Comparison of ENCODE assay signal across 1 cellular context in genomic region chr2:17545680-17546613, GRCh38.
TF ChIP-seq lines count a peak whose summit lies in the region.

No MANE protein-coding gene starts in this region.

TF ChIP-seq in HepG2, 621 proteins besides CTCF, POLR2A, EP300 and RAD21 (continued from another document and continues in another):
- TF ChIP-seq ZBTB10 (CRISPR knock-in tag; IDR thresholded peaks at IDR 0.05; ENCODE audit: borderline replicate concordance) (no peak), ATM (IDR thresholded peaks at IDR 0.05; ENCODE audit: borderline replicate concordance) (no peak), ZNF326 (CRISPR knock-in tag; IDR thresholded peaks at IDR 0.05; ENCODE audit: borderline replicate concordance) (no peak), FOSL1 (CRISPR knock-in tag; IDR thresholded peaks at IDR 0.05; ENCODE audit: borderline replicate concordance) (no peak), ZKSCAN1 (IDR thresholded peaks at IDR 0.05; ENCODE audit: low read length) (no peak), ZNF24 (IDR thresholded peaks at IDR 0.05) (no peak), CCDC6 (CRISPR knock-in tag; IDR thresholded peaks at IDR 0.05) (no peak), TARDBP (CRISPR knock-in tag; IDR thresholded peaks at IDR 0.05) (0 out of 2 replicates have a peak, but pooled peaks have one; percentile 6), HDAC1 (CRISPR knock-in tag; IDR thresholded peaks at IDR 0.05) (no peak), ZNF432 (CRISPR knock-in tag; IDR thresholded peaks at IDR 0.05; ENCODE audit: borderline replicate concordance) (no peak), SCMH1 (CRISPR knock-in tag; IDR thresholded peaks at IDR 0.05; ENCODE audit: borderline replicate concordance) (no peak), KDM3A (CRISPR knock-in tag; IDR thresholded peaks at IDR 0.05; ENCODE audit: low read depth) (no peak), GMEB2 (CRISPR knock-in tag; IDR thresholded peaks at IDR 0.05; ENCODE audit: low read depth) (no peak), E2F5 (CRISPR knock-in tag; conservative IDR thresholded peaks at IDR 0.05) (no peak), ZNF260 (CRISPR knock-in tag; IDR thresholded peaks at IDR 0.05; ENCODE audit: borderline replicate concordance, low read depth) (no peak), HOXA9 (CRISPR knock-in tag; IDR thresholded peaks at IDR 0.05; ENCODE audit: borderline replicate concordance) (no peak), GFI1 (CRISPR knock-in tag; IDR thresholded peaks at IDR 0.05; ENCODE audit: borderline replicate concordance) (no peak), ZEB1 (IDR thresholded peaks at IDR 0.05; ENCODE audit: insufficient replicate concordance, low read depth) (no peak), MXD4 (CRISPR knock-in tag; IDR thresholded peaks at IDR 0.05) (peak; percentile 72; the same call in 1 of the 2 replicates), SMAD3 (CRISPR knock-in tag; IDR thresholded peaks at IDR 0.05) (no peak), FOXC1 (CRISPR knock-in tag; IDR thresholded peaks at IDR 0.05; ENCODE audit: borderline replicate concordance) (no peak), KAT8 (CRISPR knock-in tag; IDR thresholded peaks at IDR 0.05) (no peak), TFDP1 (CRISPR knock-in tag; IDR thresholded peaks at IDR 0.05; ENCODE audit: borderline replicate concordance) (no peak), FOXK2 (IDR thresholded peaks at IDR 0.05) (no peak), ZNF850 (CRISPR knock-in tag; conservative IDR thresholded peaks at IDR 0.05) (no peak), TP53 (CRISPR knock-in tag; conservative IDR thresholded peaks at IDR 0.05) (no peak)
- TF ChIP-seq, protein P1, sequence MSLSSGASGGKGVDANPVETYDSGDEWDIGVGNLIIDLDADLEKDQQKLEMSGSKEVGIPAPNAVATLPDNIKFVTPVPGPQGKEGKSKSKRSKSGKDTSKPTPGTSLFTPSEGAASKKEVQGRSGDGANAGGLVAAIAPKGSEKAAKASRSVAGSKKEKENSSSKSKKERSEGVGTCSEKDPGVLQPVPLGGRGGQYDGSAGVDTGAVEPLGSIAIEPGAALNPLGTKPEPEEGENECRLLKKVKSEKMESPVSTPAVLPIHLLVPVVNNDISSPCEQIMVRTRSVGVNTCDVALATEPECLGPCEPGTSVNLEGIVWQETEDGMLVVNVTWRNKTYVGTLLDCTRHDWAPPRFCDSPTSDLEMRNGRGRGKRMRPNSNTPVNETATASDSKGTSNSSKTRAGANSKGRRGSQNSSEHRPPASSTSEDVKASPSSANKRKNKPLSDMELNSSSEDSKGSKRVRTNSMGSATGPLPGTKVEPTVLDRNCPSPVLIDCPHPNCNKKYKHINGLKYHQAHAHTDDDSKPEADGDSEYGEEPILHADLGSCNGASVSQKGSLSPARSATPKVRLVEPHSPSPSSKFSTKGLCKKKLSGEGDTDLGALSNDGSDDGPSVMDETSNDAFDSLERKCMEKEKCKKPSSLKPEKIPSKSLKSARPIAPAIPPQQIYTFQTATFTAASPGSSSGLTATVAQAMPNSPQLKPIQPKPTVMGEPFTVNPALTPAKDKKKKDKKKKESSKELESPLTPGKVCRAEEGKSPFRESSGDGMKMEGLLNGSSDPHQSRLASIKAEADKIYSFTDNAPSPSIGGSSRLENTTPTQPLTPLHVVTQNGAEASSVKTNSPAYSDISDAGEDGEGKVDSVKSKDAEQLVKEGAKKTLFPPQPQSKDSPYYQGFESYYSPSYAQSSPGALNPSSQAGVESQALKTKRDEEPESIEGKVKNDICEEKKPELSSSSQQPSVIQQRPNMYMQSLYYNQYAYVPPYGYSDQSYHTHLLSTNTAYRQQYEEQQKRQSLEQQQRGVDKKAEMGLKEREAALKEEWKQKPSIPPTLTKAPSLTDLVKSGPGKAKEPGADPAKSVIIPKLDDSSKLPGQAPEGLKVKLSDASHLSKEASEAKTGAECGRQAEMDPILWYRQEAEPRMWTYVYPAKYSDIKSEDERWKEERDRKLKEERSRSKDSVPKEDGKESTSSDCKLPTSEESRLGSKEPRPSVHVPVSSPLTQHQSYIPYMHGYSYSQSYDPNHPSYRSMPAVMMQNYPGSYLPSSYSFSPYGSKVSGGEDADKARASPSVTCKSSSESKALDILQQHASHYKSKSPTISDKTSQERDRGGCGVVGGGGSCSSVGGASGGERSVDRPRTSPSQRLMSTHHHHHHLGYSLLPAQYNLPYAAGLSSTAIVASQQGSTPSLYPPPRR (CRISPR knock-in tag; IDR thresholded peaks at IDR 0.05; ENCODE audit: borderline replicate concordance), result no peak
- TF ChIP-seq, protein P2, sequence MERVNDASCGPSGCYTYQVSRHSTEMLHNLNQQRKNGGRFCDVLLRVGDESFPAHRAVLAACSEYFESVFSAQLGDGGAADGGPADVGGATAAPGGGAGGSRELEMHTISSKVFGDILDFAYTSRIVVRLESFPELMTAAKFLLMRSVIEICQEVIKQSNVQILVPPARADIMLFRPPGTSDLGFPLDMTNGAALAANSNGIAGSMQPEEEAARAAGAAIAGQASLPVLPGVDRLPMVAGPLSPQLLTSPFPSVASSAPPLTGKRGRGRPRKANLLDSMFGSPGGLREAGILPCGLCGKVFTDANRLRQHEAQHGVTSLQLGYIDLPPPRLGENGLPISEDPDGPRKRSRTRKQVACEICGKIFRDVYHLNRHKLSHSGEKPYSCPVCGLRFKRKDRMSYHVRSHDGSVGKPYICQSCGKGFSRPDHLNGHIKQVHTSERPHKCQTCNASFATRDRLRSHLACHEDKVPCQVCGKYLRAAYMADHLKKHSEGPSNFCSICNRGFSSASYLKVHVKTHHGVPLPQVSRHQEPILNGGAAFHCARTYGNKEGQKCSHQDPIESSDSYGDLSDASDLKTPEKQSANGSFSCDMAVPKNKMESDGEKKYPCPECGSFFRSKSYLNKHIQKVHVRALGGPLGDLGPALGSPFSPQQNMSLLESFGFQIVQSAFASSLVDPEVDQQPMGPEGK (CRISPR knock-in tag; IDR thresholded peaks at IDR 0.05), result no peak
- TF ChIP-seq, protein P3, sequence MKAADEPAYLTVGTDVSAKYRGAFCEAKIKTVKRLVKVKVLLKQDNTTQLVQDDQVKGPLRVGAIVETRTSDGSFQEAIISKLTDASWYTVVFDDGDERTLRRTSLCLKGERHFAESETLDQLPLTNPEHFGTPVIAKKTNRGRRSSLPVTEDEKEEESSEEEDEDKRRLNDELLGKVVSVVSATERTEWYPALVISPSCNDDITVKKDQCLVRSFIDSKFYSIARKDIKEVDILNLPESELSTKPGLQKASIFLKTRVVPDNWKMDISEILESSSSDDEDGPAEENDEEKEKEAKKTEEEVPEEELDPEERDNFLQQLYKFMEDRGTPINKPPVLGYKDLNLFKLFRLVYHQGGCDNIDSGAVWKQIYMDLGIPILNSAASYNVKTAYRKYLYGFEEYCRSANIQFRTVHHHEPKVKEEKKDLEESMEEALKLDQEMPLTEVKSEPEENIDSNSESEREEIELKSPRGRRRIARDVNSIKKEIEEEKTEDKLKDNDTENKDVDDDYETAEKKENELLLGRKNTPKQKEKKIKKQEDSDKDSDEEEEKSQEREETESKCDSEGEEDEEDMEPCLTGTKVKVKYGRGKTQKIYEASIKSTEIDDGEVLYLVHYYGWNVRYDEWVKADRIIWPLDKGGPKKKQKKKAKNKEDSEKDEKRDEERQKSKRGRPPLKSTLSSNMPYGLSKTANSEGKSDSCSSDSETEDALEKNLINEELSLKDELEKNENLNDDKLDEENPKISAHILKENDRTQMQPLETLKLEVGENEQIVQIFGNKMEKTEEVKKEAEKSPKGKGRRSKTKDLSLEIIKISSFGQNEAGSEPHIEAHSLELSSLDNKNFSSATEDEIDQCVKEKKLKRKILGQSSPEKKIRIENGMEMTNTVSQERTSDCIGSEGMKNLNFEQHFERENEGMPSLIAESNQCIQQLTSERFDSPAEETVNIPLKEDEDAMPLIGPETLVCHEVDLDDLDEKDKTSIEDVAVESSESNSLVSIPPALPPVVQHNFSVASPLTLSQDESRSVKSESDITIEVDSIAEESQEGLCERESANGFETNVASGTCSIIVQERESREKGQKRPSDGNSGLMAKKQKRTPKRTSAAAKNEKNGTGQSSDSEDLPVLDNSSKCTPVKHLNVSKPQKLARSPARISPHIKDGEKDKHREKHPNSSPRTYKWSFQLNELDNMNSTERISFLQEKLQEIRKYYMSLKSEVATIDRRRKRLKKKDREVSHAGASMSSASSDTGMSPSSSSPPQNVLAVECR (CRISPR knock-in tag; IDR thresholded peaks at IDR 0.05; ENCODE audit: borderline replicate concordance), result no peak
- TF ChIP-seq, protein P4, sequence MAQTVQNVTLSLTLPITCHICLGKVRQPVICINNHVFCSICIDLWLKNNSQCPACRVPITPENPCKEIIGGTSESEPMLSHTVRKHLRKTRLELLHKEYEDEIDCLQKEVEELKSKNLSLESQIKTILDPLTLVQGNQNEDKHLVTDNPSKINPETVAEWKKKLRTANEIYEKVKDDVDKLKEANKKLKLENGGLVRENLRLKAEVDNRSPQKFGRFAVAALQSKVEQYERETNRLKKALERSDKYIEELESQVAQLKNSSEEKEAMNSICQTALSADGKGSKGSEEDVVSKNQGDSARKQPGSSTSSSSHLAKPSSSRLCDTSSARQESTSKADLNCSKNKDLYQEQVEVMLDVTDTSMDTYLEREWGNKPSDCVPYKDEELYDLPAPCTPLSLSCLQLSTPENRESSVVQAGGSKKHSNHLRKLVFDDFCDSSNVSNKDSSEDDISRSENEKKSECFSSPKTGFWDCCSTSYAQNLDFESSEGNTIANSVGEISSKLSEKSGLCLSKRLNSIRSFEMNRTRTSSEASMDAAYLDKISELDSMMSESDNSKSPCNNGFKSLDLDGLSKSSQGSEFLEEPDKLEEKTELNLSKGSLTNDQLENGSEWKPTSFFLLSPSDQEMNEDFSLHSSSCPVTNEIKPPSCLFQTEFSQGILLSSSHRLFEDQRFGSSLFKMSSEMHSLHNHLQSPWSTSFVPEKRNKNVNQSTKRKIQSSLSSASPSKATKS (CRISPR knock-in tag; IDR thresholded peaks at IDR 0.05), result no peak
- TF ChIP-seq, protein P5, sequence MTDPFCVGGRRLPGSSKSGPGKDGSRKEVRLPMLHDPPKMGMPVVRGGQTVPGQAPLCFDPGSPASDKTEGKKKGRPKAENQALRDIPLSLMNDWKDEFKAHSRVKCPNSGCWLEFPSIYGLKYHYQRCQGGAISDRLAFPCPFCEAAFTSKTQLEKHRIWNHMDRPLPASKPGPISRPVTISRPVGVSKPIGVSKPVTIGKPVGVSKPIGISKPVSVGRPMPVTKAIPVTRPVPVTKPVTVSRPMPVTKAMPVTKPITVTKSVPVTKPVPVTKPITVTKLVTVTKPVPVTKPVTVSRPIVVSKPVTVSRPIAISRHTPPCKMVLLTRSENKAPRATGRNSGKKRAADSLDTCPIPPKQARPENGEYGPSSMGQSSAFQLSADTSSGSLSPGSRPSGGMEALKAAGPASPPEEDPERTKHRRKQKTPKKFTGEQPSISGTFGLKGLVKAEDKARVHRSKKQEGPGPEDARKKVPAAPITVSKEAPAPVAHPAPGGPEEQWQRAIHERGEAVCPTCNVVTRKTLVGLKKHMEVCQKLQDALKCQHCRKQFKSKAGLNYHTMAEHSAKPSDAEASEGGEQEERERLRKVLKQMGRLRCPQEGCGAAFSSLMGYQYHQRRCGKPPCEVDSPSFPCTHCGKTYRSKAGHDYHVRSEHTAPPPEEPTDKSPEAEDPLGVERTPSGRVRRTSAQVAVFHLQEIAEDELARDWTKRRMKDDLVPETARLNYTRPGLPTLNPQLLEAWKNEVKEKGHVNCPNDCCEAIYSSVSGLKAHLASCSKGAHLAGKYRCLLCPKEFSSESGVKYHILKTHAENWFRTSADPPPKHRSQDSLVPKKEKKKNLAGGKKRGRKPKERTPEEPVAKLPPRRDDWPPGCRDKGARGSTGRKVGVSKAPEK (CRISPR knock-in tag; IDR thresholded peaks at IDR 0.05; ENCODE audit: borderline replicate concordance), result no peak
